ENCODE assay signal across 13 cellular contexts in genomic region chr5:157710887-157711286, GRCh38. TPM values are rescaled to one million over a fixed set of nuclear protein-coding genes. Genes with fewer than 3 reads are reported as not detected.
DNase-seq lines count a peak whose midpoint lies in the region; ATAC-seq and TF ChIP-seq lines count a peak whose summit lies in the region.
"Had no signal": no experiment of that assay in that cellular context is flagged by ENCODE, and none has a peak within 500 bp of the region (broad histone marks: within the 10 kb centered on the region; RNA-seq: fewer than 3 reads in every experiment).

No MANE protein-coding gene starts in this region.

- no peaks in the 10 kb centered on the region for H3K9me3 ChIP-seq in PC-3 (ENCODE audit: low read length)

- peaks cover 22% of the 10 kb centered on the region for H3K4me1 ChIP-seq in PC-3 (ENCODE audit: insufficient read depth, low read length)
- H3K4me1 ChIP-seq in mesendoderm (ENCODE audit: control insufficient read depth, low read depth, low read length): no peaks in the 10 kb centered on the region

- H4K20me1 ChIP-seq in PC-3 (ENCODE audit: low read length): no peaks in the 10 kb centered on the region

- H3K27ac ChIP-seq in PC-3 (ENCODE audit: low read length) (peak overlapping the region; percentile 65), mesendoderm (ENCODE audit: low read depth, low read length) (no peak overlapping the region)

- peak; percentile 47 for DNase-seq in GM04504 (ENCODE audit: low read depth)
- peak; percentile 84 for DNase-seq in PC-3
- DNase-seq in dedifferentiated amniotic fluid mesenchymal stem cell (ENCODE audit: extremely low spot score): peak; percentile 79
- DNase-seq in skeletal muscle cell (ENCODE audit: low read depth): peak; percentile 29
- DNase-seq in mesendoderm: no peak
- DNase-seq in NCI-H2107 (lab: John Stamatoyannopoulos, UW): no peak
- DNase-seq: DMS53; RPMI8226; stimulated activated CD4-positive, alpha-beta T cell treated with anti-CD3 and anti-CD28 coated beads, Interleukin-4, amount 100 ng/mL, for 4 hours had no signal

- POLR2A ChIA-PET in PC-3 (lab: Charles Lee; ENCODE audit: unreplicated experiment): no interaction called here

- TF ChIP-seq CTCF in PC-3 (conservative IDR thresholded peaks at IDR 0.05; ENCODE audit: low read depth, low read length): no peak

- H2BK15ac ChIP-seq in mesendoderm (replicated peaks; ENCODE audit: low read depth): no peak overlapping the region

- no TSS peak for BruUV-seq in PC-3 (replicated peaks; lab: Mats Ljungman, UMichigan)

- no peak overlapping the region for H2BK5ac ChIP-seq in mesendoderm (ENCODE audit: low read length)

- H3K36me3 ChIP-seq in PC-3 (ENCODE audit: low read depth, low read length) (no peaks in the 10 kb centered on the region), mesendoderm (ENCODE audit: control insufficient read depth, insufficient read depth, low read length) (no peaks in the 10 kb centered on the region)

- intact Hi-C loops in PC-3 (cut with micrococcal nuclease): loop anchor here (2.0 kb wide), 2 partner anchors 40 to 104 kb away; partner anchors contain the start of gene C5orf52

- no peak overlapping the region for H4K5ac ChIP-seq in mesendoderm (ENCODE audit: low read length)

- H2AFZ ChIP-seq in PC-3 (ENCODE audit: low read length): no peak overlapping the region

- no peaks in the 10 kb centered on the region for H3K27me3 ChIP-seq in PC-3 (ENCODE audit: low read length)
- H3K27me3 ChIP-seq in mesendoderm (ENCODE audit: insufficient read depth, low read length, poor library complexity): no peaks in the 10 kb centered on the region

- H3K18ac ChIP-seq in mesendoderm (ENCODE audit: low read length): no peak overlapping the region

- no peak overlapping the region for H3K56ac ChIP-seq in mesendoderm (ENCODE audit: low read length)

- H4K8ac ChIP-seq in mesendoderm (ENCODE audit: low read depth, low read length): no peak overlapping the region

- no peak overlapping the region for H3K23ac ChIP-seq in mesendoderm (ENCODE audit: low read length)

- no peak overlapping the region for H3K4ac ChIP-seq in mesendoderm (ENCODE audit: low read depth, low read length)

- H3K9ac ChIP-seq in PC-3 (ENCODE audit: low read length) (peak overlapping the region; percentile 18), mesendoderm (ENCODE audit: low read length) (no peak overlapping the region)

- no peaks in the 10 kb centered on the region for H3F3A ChIP-seq in PC-3 (ENCODE audit: low read length, unreplicated experiment)

- H3K4me3 ChIP-seq in PC-3 (ENCODE audit: low read length): no peak overlapping the region
- H3K4me3 ChIP-seq in skeletal muscle cell (ENCODE audit: low read depth, low read length): no peak overlapping the region
- no peak overlapping the region for H3K4me3 ChIP-seq in mesendoderm (ENCODE audit: low read length)

- CTCF ChIA-PET in PC-3 (lab: Charles Lee): no interaction called here

- WGBS in mesendoderm (ENCODE audit: extremely low coverage, insufficient coverage, low lambda C conversion rate): no CpG with 5 or more reads among the region's 2 CpGs

- no peak overlapping the region for H2AK5ac ChIP-seq in mesendoderm (ENCODE audit: low read length)

- ATAC-seq in PC-3 (peak; percentile 87), GM18907 (IDR thresholded peaks at IDR 0.05; ENCODE audit: unreplicated experiment) (no peak)

- H3K4me2 ChIP-seq in PC-3 (ENCODE audit: low read length) (peak overlapping the region; percentile 41), mesendoderm (ENCODE audit: low read length) (no peak overlapping the region)

- H3K9me2 ChIP-seq in PC-3 (replicated peaks; ENCODE audit: low read length): no peaks in the 10 kb centered on the region

- H3K79me1 ChIP-seq in mesendoderm (ENCODE audit: low read length): no peaks in the 10 kb centered on the region

- H3K79me2 ChIP-seq in PC-3 (ENCODE audit: low read length): no peaks in the 10 kb centered on the region
- no peaks in the 10 kb centered on the region for H3K79me2 ChIP-seq in mesendoderm (ENCODE audit: control insufficient read depth, insufficient read depth, low read length)

- no peak overlapping the region for H2BK120ac ChIP-seq in mesendoderm (ENCODE audit: low read depth, low read length)

RNA-seq across cellular contexts. Expression of gene THG1L, which starts 20.3 kb away (rescaled TPM):
- 45.1 and 45.3 TPM in 2 replicates for total RNA-seq in PC-3 (2014; rRNA removed)
- polyA plus RNA-seq in mesendoderm (2013, experiment 1 of 2): 13.7 TPM
- polyA plus RNA-seq in mesendoderm (2013, experiment 2 of 2): 12.8 TPM

RNA-seq across cellular contexts. Expression of gene LSM11, which starts 32.6 kb away (rescaled TPM):
- total RNA-seq in PC-3 (2014; rRNA removed): 5.0 and 5.1 TPM in 2 replicates
- 1.5 TPM for polyA plus RNA-seq in mesendoderm (2013, experiment 1 of 2)
- polyA plus RNA-seq in mesendoderm (2013, experiment 2 of 2): 1.5 TPM

RNA-seq across cellular contexts. Expression of gene C5orf52, which starts 39.6 kb away (rescaled TPM):
- total RNA-seq in PC-3 (2014; rRNA removed): 0.84 TPM in 1 of 2 replicates, not detected in the other
- polyA plus RNA-seq in mesendoderm (2013, experiment 1 of 2): not detected
- not detected for polyA plus RNA-seq in mesendoderm (2013, experiment 2 of 2)
- total RNA-seq: mesothelial cell of epicardium, pulmonary artery endothelial cell had no signal
- polyA plus RNA-seq: adipose tissue had no signal

RNA-seq across cellular contexts. Expression of gene SOX30, which starts 58.6 kb away (rescaled TPM):
- 0.51 TPM in 1 of 2 replicates, not detected in the other for total RNA-seq in PC-3 (2014; rRNA removed)
- polyA plus RNA-seq in mesendoderm (2013, experiment 1 of 2): 0.29 TPM
- polyA plus RNA-seq in mesendoderm (2013, experiment 2 of 2): 0.38 TPM
- total RNA-seq: mesothelial cell of epicardium, pulmonary artery endothelial cell had no signal

Comparison
In these comparisons a context has a peak if more than half of its experiments do, and no peak if none do; other contexts are left out.
1. DNase-seq: peak in GM04504 (single experiment), PC-3 (single experiment), dedifferentiated amniotic fluid mesenchymal stem cell (single experiment) and skeletal muscle cell (single experiment); none in mesendoderm (single experiment) and NCI-H2107 (single experiment).